Comparison of ENCODE assay signal across 19 cellular contexts in the genomic region with DNA sequence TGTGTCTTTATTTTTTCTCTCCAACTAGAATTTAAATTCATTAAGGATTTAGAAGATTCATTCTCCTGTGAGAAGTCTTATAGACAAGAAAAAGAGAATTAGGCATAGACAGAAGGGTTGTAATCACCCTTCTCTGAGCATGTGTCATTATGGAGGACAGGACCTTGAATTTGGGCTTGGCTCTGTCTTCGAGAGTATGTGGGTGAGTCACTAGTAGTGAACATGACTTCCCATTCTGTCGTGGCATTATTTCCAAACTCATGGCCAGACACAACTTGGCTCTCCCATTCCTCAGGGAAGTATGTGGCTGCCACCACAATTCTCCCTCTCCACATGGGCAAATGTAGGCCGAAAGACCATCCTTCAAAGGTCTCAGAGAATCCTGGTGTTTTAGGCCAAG. TPM values are rescaled to one million over a fixed set of nuclear protein-coding genes. Genes with fewer than 3 reads are reported as not detected.
A peak's percentile ranks its signal among the peaks of the same experiment; 100 is the strongest.
DNase-seq lines count a peak whose midpoint lies in the region; ATAC-seq and TF ChIP-seq lines count a peak whose summit lies in the region.
"Had no signal": no experiment of that assay in that cellular context is flagged by ENCODE, and none has a peak within 500 bp of the region (broad histone marks: within the 10 kb centered on the region; RNA-seq: fewer than 3 reads in every experiment).

No MANE protein-coding gene starts in this region.

- H3K27me3 ChIP-seq in BJ (ENCODE audit: control insufficient read depth, insufficient read depth, low read length) = 0 out of 2 replicates have a peak, but pooled peaks cover 2% of the 10 kb centered on the region
- H3K27me3 ChIP-seq in MG63 = no peaks in the 10 kb centered on the region

- no peak overlapping the region for H3K4me3 ChIP-seq in BJ (ENCODE audit: low read depth, low read length)
- no peak overlapping the region for H3K4me3 ChIP-seq in MG63
- no peak overlapping the region for H3K4me3 ChIP-seq in cardiac fibroblast (replicated peaks in 1 of 2; ENCODE audit: low read depth in 2 of 2, low read length in 2 of 2)

- CTCF ChIA-PET in BJ (lab: Yijun Ruan, JAX) = no interaction called here

- DNase-seq in BJ (ENCODE audit: low read depth) (peak; percentile 9), MG63 (peak; percentile 71), cardiac fibroblast (ENCODE audit: low read depth in 2 of 2) (peak; percentile 22 to 79), myocyte (ENCODE audit: low read depth) (peak; percentile 63), NCI-H1048 (lab: John Stamatoyannopoulos, UW) (no peak)
- DNase-seq: activated CD8-positive, alpha-beta memory T cell treated with anti-CD3 and anti-CD28 coated beads, Interleukin-2, amount 50 U/mL, for 48 hours; activated naive CD4-positive, alpha-beta T cell treated with anti-CD3 and anti-CD28 coated beads, Interleukin-2, amount 10 ng/mL, durations not matched to agents 7 days and 5 days; cerebellar nuclear complex; hypothalamus; left ventricle myocardium superior; NCI-H2029 treated with DMSO at 0.1 percent for 48 hours; SIG-M5; stimulated activated naive B cell treated with anti-CD40 and anti-IgM and Interleukin-4, amounts not matched to agents 10 μg/mL and 1 μg/mL and 100 μg/mL, for 72 hours had no signal

- no peak for TF ChIP-seq CTCF in BJ (IDR thresholded peaks at IDR 0.05; ENCODE audit: insufficient read depth, low read depth, low read length)
- no peak for TF ChIP-seq CTCF in cardiac fibroblast (IDR thresholded peaks at IDR 0.05; ENCODE audit: low read depth, low read length)

- POLR2A ChIA-PET in BJ (lab: Charles Lee) = no interaction called here

- no peaks in the 10 kb centered on the region for H3K9me3 ChIP-seq in MG63

- ATAC-seq in HG03378 (IDR thresholded peaks at IDR 0.05; ENCODE audit: unreplicated experiment) = no peak
- ATAC-seq in HG03460 (IDR thresholded peaks at IDR 0.05; ENCODE audit: unreplicated experiment) = no peak
- ATAC-seq in GM21447 (IDR thresholded peaks at IDR 0.05; ENCODE audit: unreplicated experiment) = no peak
- ATAC-seq: HCT116; left ventricle myocardium superior; sciatic nerve; stimulated activated naive B cell treated with anti-CD40 and anti-IgM and Interleukin-4, amounts not matched to agents 10 μg/mL and 1 μg/mL and 100 μg/mL, for 72 hours had no signal

- H3K36me3 ChIP-seq in BJ (ENCODE audit: control insufficient read depth, insufficient read depth, low read length) (no peaks in the 10 kb centered on the region), MG63 (no peaks in the 10 kb centered on the region)

RNA-seq across cellular contexts. Expression of gene ANKK1, which starts 14.3 kb away (rescaled TPM):
- polyA plus RNA-seq in BJ (2011; rRNA removed) = not detected in 2 replicates
- 0.14 TPM in 1 of 2 replicates, not detected in the other for polyA minus RNA-seq in BJ (2011; rRNA and poly(A)+ RNA removed)
- not detected in 2 replicates for total RNA-seq in MG63 (2014; rRNA removed; shearing (Covaris generic); ENCODE audit: low replicate concordance)
- 0.26 TPM in 1 of 2 replicates, not detected in the other for total RNA-seq in myocyte
- 0.34 TPM for polyA plus RNA-seq in myocyte (2012)
- total RNA-seq: T-helper 2 cell treated with Interferon-gamma antibody and Interleukin-4, amounts not matched to agents 100 ng/mL and 5 ng/mL, for 36 hours had no signal

RNA-seq across cellular contexts. Expression of gene TTC12, which starts 58.9 kb away (rescaled TPM):
- 11.2 and 14.0 TPM in 2 replicates for polyA plus RNA-seq in BJ (2011; rRNA removed)
- polyA minus RNA-seq in BJ (2011; rRNA and poly(A)+ RNA removed) = 13.3 and 20.5 TPM in 2 replicates
- total RNA-seq in MG63 (2014; rRNA removed; shearing (Covaris generic); ENCODE audit: low replicate concordance) = 7.3 and 7.4 TPM in 2 replicates
- total RNA-seq in myocyte = 4.3 and 6.3 TPM in 2 replicates
- polyA plus RNA-seq in myocyte (2012) = 6.4 TPM
